In the genomic region with DNA sequence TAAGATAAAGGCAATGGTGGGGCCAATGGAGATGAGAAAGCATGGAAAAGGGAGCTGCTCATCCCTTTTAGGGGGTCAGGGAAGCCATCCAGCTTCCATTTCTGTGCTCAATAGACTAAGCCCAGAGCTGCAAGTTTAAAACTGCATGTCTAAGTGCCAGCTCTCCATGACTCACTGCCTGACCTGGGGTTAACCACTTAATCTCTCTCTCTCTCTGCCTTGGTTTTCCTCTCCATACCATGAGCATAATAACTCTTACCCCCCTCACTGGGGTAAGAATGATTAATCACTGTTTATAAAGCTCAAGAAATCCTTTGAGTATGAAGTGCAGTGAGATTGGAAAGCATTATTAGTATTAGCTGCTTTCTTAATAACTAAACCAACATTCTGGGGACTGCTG, we compare ENCODE assay signal across 16 cellular contexts.
DNase-seq lines count a peak whose midpoint lies in the region; TF ChIP-seq lines count a peak whose summit lies in the region.
"Had no signal": no experiment of that assay in that cellular context is flagged by ENCODE, and none has a peak within 500 bp of the region (broad histone marks: within the 10 kb centered on the region; RNA-seq: fewer than 3 reads in every experiment).

No MANE protein-coding gene starts in this region.

- in situ Hi-C loops in brain microvascular endothelial cell (cut with HindIII; ENCODE audit: low pct_ligation_motif_present, low sequenced_read_pairs): no loop called here

- no peak overlapping the region for H3K4me3 ChIP-seq in fibroblast of villous mesenchyme (ENCODE audit: low read depth, low read length)
- no peak overlapping the region for H3K4me3 ChIP-seq in thyroid gland (replicated peaks in 1 of 3)
- no peak overlapping the region for H3K4me3 ChIP-seq in brain microvascular endothelial cell (ENCODE audit: low read depth, low read length)
- H3K4me3 ChIP-seq: left ventricle myocardium inferior had no signal

- H3K36me3 ChIP-seq in thyroid gland (no peaks in the 10 kb centered on the region), brain microvascular endothelial cell (replicated peaks) (no peaks in the 10 kb centered on the region)
- H3K36me3 ChIP-seq: left ventricle myocardium inferior had no signal

- no peak overlapping the region for H3K27ac ChIP-seq in thyroid gland
- H3K27ac ChIP-seq in brain microvascular endothelial cell: no peak overlapping the region
- H3K27ac ChIP-seq: left ventricle myocardium inferior had no signal

- TF ChIP-seq CTCF in fibroblast of villous mesenchyme (IDR thresholded peaks at IDR 0.05; ENCODE audit: insufficient read depth, low read depth, low read length): no peak
- no peak for TF ChIP-seq CTCF in thyroid gland (IDR thresholded peaks at IDR 0.05)
- TF ChIP-seq CTCF in brain microvascular endothelial cell (IDR thresholded peaks at IDR 0.05; ENCODE audit: low read depth, low read length, missing control alignments): no peak

- H3K27me3 ChIP-seq in thyroid gland (no peaks in the 10 kb centered on the region), brain microvascular endothelial cell (replicated peaks) (no peaks in the 10 kb centered on the region)

- no peaks in the 10 kb centered on the region for H3K4me1 ChIP-seq in thyroid gland
- H3K4me1 ChIP-seq: left ventricle myocardium inferior had no signal

- intact Hi-C loops in thyroid gland (cut with DNase I) (no loop called here), posterior vena cava (cut with DNase I) (no loop called here)

- H3K9me3 ChIP-seq in thyroid gland: no peaks in the 10 kb centered on the region
- H3K9me3 ChIP-seq: left ventricle myocardium inferior had no signal

- peak; percentile 89 for DNase-seq in M059J (ENCODE audit: low read depth)
- peak; percentile 96 for DNase-seq in amniotic epithelial cell (ENCODE audit: low read depth)
- peak; percentile 76 for DNase-seq in fibroblast of villous mesenchyme (ENCODE audit: low read depth)
- peak; percentile 23 for DNase-seq in stromal cell of bone marrow (ENCODE audit: low read depth)
- no peak for DNase-seq in thyroid gland
- no peak for DNase-seq in posterior vena cava (ENCODE audit: low spot score)
- no peak for DNase-seq in brain microvascular endothelial cell
- DNase-seq: C1 segment of cervical spinal cord, DMS153, HFFc6, left ventricle myocardium inferior, MV-4-11, NCI-H2029 treated with DMSO at 0.1 percent for 48 hours, NCI-H510A treated with DMSO at 0.1 percent for 48 hours, OCI-M1, SW 1271 had no signal

- no peak for TF ChIP-seq POLR2A in thyroid gland (IDR thresholded peaks at IDR 0.05)

Comparison
In these comparisons a context has a peak if more than half of its experiments do, and no peak if none do; other contexts are left out.
1. DNase-seq: peak in M059J (single experiment), amniotic epithelial cell (single experiment), fibroblast of villous mesenchyme (single experiment) and stromal cell of bone marrow (single experiment); none in thyroid gland (0 of 2), posterior vena cava (single experiment) and brain microvascular endothelial cell (single experiment).